13 cellular contexts compared by ENCODE assay signal in the genomic region with DNA sequence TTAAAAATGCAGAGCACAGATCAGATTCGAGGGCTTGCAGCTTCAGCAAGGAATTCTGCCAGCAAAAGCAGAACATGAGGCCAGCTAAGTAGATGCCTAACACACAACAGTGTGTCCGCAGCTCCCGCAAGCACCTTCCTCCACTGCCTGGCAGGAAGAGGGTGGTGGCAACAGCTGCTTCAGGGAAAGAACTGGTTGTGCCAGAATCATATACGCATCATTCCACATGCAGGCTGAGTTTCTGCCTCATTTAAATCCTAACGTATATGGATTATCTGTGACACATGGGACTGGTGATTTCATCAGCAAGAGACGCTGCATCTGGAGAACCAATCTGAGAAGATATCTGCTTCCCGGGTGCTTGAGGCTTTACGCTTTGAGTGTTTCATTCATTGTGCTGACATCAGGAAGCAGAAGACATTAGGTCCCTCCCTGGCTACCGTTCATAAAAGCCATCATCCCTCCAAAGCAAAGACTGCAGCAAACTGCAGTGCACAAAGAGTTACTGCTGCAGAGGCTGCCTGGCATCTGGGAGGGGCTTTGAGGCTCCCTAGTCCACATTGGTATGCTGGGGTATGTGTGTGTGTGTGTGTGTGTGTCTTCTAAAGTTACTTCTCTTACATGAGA.
A peak's percentile ranks its signal among the peaks of the same experiment; 100 is the strongest.
DNase-seq lines count a peak whose midpoint lies in the region; ATAC-seq and TF ChIP-seq lines count a peak whose summit lies in the region.
"Had no signal": no experiment of that assay in that cellular context is flagged by ENCODE, and none has a peak within 500 bp of the region (broad histone marks: within the 10 kb centered on the region; RNA-seq: fewer than 3 reads in every experiment).

No MANE protein-coding gene starts in this region.

- intact Hi-C loops in tibial artery (cut with DNase I; ENCODE audit: low total_unique reads) = no loop called here

- H3K27ac Mint-ChIP-seq in WTC11 = no peak overlapping the region
- H3K27ac Mint-ChIP-seq: activated T-helper 1 cell treated with anti-CD3 and anti-CD28 coated beads, Interleukin-12 subunit alpha, Interleukin-12 subunit beta, Interleukin-2, Interleukin-4 antibody, amounts not matched to agents 30 ng/mL and 10 ng/mL and 1 ng/mL, durations not matched to agents 14 hours and 24 hours and 36 hours had no signal

- H3K4me3 Mint-ChIP-seq in WTC11 = no peak overlapping the region
- H3K4me3 Mint-ChIP-seq: activated T-helper 1 cell treated with anti-CD3 and anti-CD28 coated beads, Interleukin-12 subunit alpha, Interleukin-12 subunit beta, Interleukin-2, Interleukin-4 antibody, amounts not matched to agents 30 ng/mL and 10 ng/mL and 1 ng/mL, durations not matched to agents 14 hours and 24 hours and 36 hours had no signal

- peak; percentile 72 for ATAC-seq in WTC11
- no peak for ATAC-seq in GM18873 (IDR thresholded peaks at IDR 0.05; ENCODE audit: low FRiP score, unreplicated experiment)
- ATAC-seq: mucosa of descending colon had no signal

- H3K27me3 ChIP-seq in skeletal muscle tissue (ENCODE audit: control insufficient read depth in 3 of 3, insufficient read depth in 3 of 3, low read length in 3 of 3) = no peaks in the 10 kb centered on the region
- no peaks in the 10 kb centered on the region for H3K27me3 ChIP-seq in tibial artery
- H3K27me3 ChIP-seq: brain microvascular endothelial cell had no signal

- H3K4me3 ChIP-seq in skeletal muscle tissue (ENCODE audit: low read length in 3 of 3) (peak overlapping the region; percentile 2 to 48 (median 24)), tibial artery (no peak overlapping the region)
- H3K4me3 ChIP-seq: mucosa of descending colon had no signal

- no peaks in the 10 kb centered on the region for H3K36me3 Mint-ChIP-seq in WTC11

- peaks cover 18% of the 10 kb centered on the region for H3K4me1 Mint-ChIP-seq in WTC11

- no peaks in the 10 kb centered on the region; the same call in 1 of the 2 replicates for H3K9me3 Mint-ChIP-seq in WTC11
- H3K9me3 Mint-ChIP-seq: activated T-helper 1 cell treated with anti-CD3 and anti-CD28 coated beads, Interleukin-12 subunit alpha, Interleukin-12 subunit beta, Interleukin-2, Interleukin-4 antibody, amounts not matched to agents 30 ng/mL and 10 ng/mL and 1 ng/mL, durations not matched to agents 14 hours and 24 hours and 36 hours had no signal

- H3K27ac ChIP-seq in skeletal muscle tissue (ENCODE audit: low read depth, low read length) (peak overlapping the region; percentile 46), tibial artery (no peak overlapping the region)
- H3K27ac ChIP-seq: brain microvascular endothelial cell had no signal

- CTCF ChIA-PET in WTC11 (lab: Charles Lee) = no interaction called here

- TF ChIP-seq CTCF in WTC11 (IDR thresholded peaks at IDR 0.05) = no peak
- no peak for TF ChIP-seq CTCF in tibial artery (IDR thresholded peaks at IDR 0.05)

- H3K9me3 ChIP-seq in skeletal muscle tissue (ENCODE audit: control insufficient read depth in 3 of 3, low read length in 3 of 3) = no peaks in the 10 kb centered on the region
- H3K9me3 ChIP-seq in tibial artery = no peaks in the 10 kb centered on the region
- H3K9me3 ChIP-seq: mucosa of descending colon had no signal

- POLR2A ChIA-PET in WTC11 (lab: Charles Lee) = no interaction called here

- H3K9ac ChIP-seq in skeletal muscle tissue (ENCODE audit: low read depth in 1 of 3, low read length in 3 of 3) = peak overlapping the region in 2 of 3 donors; percentile 10 to 52

- DNase-seq in NCI-H187 (lab: John Stamatoyannopoulos, UW) (peak; percentile 6 to 12), NCI-H187 treated with DMSO at 0.1 percent for 48 hours (lab: John Stamatoyannopoulos, UW) (no peak), WTC11 (ENCODE audit: low spot score) (no peak), inferior parietal cortex (ENCODE audit: extremely low spot score) (peak; percentile 66), AG20443 (ENCODE audit: low spot score) (no peak), tibial artery (no peak)
- DNase-seq: activated CD4-positive, CD25-positive, alpha-beta regulatory T cell; brain microvascular endothelial cell; mucosa of descending colon; SIG-M5 had no signal

- no peaks in the 10 kb centered on the region; the same call in 1 of the 2 replicates for H3K27me3 Mint-ChIP-seq in WTC11 (ENCODE audit: low read depth)

- H3K4me1 ChIP-seq in skeletal muscle tissue (ENCODE audit: control insufficient read depth in 3 of 3, insufficient read depth in 3 of 3, low read length in 3 of 3) = peaks cover 42 to 48% (median 44%) of the 10 kb centered on the region in 3 donors
- peaks cover 0 to 35% (median 15%) of the 10 kb centered on the region in 4 donors for H3K4me1 ChIP-seq in tibial artery

- H3K36me3 ChIP-seq in skeletal muscle tissue (ENCODE audit: control insufficient read depth in 3 of 3, insufficient read depth in 3 of 3, low read length in 3 of 3) = peaks cover 0 to 5% (median 2%) of the 10 kb centered on the region in 3 donors
- no peaks in the 10 kb centered on the region for H3K36me3 ChIP-seq in tibial artery
- H3K36me3 ChIP-seq: brain microvascular endothelial cell had no signal

TF ChIP-seq in WTC11, 78 proteins besides CTCF, POLR2A, EP300 and RAD21:
- no peak for TF ChIP-seq TCF7 (CRISPR knock-in tag; IDR thresholded peaks at IDR 0.05; ENCODE audit: low read depth)
- TF ChIP-seq, protein P1, sequence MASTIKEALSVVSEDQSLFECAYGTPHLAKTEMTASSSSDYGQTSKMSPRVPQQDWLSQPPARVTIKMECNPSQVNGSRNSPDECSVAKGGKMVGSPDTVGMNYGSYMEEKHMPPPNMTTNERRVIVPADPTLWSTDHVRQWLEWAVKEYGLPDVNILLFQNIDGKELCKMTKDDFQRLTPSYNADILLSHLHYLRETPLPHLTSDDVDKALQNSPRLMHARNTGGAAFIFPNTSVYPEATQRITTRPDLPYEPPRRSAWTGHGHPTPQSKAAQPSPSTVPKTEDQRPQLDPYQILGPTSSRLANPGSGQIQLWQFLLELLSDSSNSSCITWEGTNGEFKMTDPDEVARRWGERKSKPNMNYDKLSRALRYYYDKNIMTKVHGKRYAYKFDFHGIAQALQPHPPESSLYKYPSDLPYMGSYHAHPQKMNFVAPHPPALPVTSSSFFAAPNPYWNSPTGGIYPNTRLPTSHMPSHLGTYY (CRISPR knock-in tag; IDR thresholded peaks at IDR 0.05) = no peak
- TF ChIP-seq, protein P2, sequence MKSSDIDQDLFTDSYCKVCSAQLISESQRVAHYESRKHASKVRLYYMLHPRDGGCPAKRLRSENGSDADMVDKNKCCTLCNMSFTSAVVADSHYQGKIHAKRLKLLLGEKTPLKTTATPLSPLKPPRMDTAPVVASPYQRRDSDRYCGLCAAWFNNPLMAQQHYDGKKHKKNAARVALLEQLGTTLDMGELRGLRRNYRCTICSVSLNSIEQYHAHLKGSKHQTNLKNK (CRISPR knock-in tag; IDR thresholded peaks at IDR 0.05) = no peak

Comparison
In these comparisons a context has a peak if more than half of its experiments do, and no peak if none do; other contexts are left out.
1. DNase-seq: peak in NCI-H187 (2 of 2) and inferior parietal cortex (single experiment); none in NCI-H187 treated with DMSO at 0.1 percent for 48 hours (single experiment), WTC11 (single experiment), AG20443 (single experiment) and tibial artery (0 of 2).
2. H3K4me3 ChIP-seq: peak in skeletal muscle tissue (3 of 3); none in tibial artery (0 of 2).